In genomic region chr7:69342154-69342884, GRCh38 we compare ENCODE assay signal across 23 cellular contexts.
"Had no signal": no experiment of that assay in that cellular context is flagged by ENCODE, and none has a peak within 500 bp of the region (broad histone marks: within the 10 kb centered on the region; RNA-seq: fewer than 3 reads in every experiment).

No MANE protein-coding gene starts in this region.

- H3K4me1 Mint-ChIP-seq: activated CD4-positive, alpha-beta memory T cell treated with anti-CD3 and anti-CD28 coated beads, Interleukin-2, amount 10 ng/mL, durations not matched to agents 7 days and 5 days; activated CD4-positive, alpha-beta T cell treated with anti-CD3 and anti-CD28 coated beads for 36 hours; activated CD8-positive, alpha-beta memory T cell treated with anti-CD3 and anti-CD28 coated beads, Interleukin-2, amount 10 ng/mL, durations not matched to agents 7 days and 5 days; activated naive CD8-positive, alpha-beta T cell treated with anti-CD3 and anti-CD28 coated beads, Interleukin-2, amount 50 U/mL, for 24 hours; immature natural killer cell; stimulated activated effector memory CD8-positive, alpha-beta T cell treated with anti-CD3 and anti-CD28 coated beads, Interleukin-12 subunit alpha, Interleukin-12 subunit beta, amount 100 ng/mL, for 72 hours had no signal

- H3K27ac Mint-ChIP-seq: activated CD4-positive, alpha-beta memory T cell treated with anti-CD3 and anti-CD28 coated beads, Interleukin-2, amount 10 ng/mL, durations not matched to agents 7 days and 5 days; activated CD4-positive, alpha-beta T cell treated with anti-CD3 and anti-CD28 coated beads for 36 hours; activated CD8-positive, alpha-beta memory T cell treated with anti-CD3 and anti-CD28 coated beads, Interleukin-2, amount 10 ng/mL, durations not matched to agents 7 days and 5 days; activated naive CD4-positive, alpha-beta T cell treated with anti-CD3 and anti-CD28 coated beads for 36 hours; activated naive CD8-positive, alpha-beta T cell treated with anti-CD3 and anti-CD28 coated beads, Interleukin-2, amount 50 U/mL, for 24 hours; dendritic cell treated with granulocyte-macrophage colony-stimulating factor and Interleukin-4, amounts not matched to agents 40 ng/mL and 50 ng/mL, for 4 days; immature natural killer cell; natural killer cell treated with Interleukin-12 subunit alpha and Interleukin-12 subunit beta and Interleukin-15 and Interleukin-18, amount 100 ng/mL, for 72 hours; stimulated activated effector memory CD8-positive, alpha-beta T cell treated with anti-CD3 and anti-CD28 coated beads, Interleukin-12 subunit alpha, Interleukin-12 subunit beta, amount 100 ng/mL, for 72 hours; T-helper 2 cell treated with Interferon-gamma antibody and Interleukin-4, amounts not matched to agents 5 μg/mL and 100 μg/mL, for 36 hours had no signal

- H3K36me3 ChIP-seq: breast epithelium, esophagus muscularis mucosa, lower lobe of right lung, neutrophil, pancreas, sigmoid colon, stomach, upper lobe of left lung had no signal

- H3K27me3 Mint-ChIP-seq: activated CD4-positive, alpha-beta memory T cell treated with anti-CD3 and anti-CD28 coated beads, Interleukin-2, amount 10 ng/mL, durations not matched to agents 7 days and 5 days; activated CD8-positive, alpha-beta memory T cell treated with anti-CD3 and anti-CD28 coated beads, Interleukin-2, amount 10 ng/mL, durations not matched to agents 7 days and 5 days; activated naive CD8-positive, alpha-beta T cell treated with anti-CD3 and anti-CD28 coated beads, Interleukin-2, amount 50 U/mL, for 24 hours; dendritic cell treated with granulocyte-macrophage colony-stimulating factor and Interleukin-4, amounts not matched to agents 40 ng/mL and 50 ng/mL, for 4 days had no signal

- FAIRE-seq: pancreas, TTC549 had no signal

- H3K9me3 ChIP-seq: esophagus muscularis mucosa, lower lobe of right lung, neutrophil, pancreas, sigmoid colon, testis, upper lobe of left lung had no signal

- H3K4me3 Mint-ChIP-seq: activated CD4-positive, alpha-beta memory T cell treated with anti-CD3 and anti-CD28 coated beads, Interleukin-2, amount 10 ng/mL, durations not matched to agents 7 days and 5 days; activated CD4-positive, alpha-beta T cell treated with anti-CD3 and anti-CD28 coated beads for 36 hours; activated CD8-positive, alpha-beta memory T cell treated with anti-CD3 and anti-CD28 coated beads, Interleukin-2, amount 10 ng/mL, durations not matched to agents 7 days and 5 days; activated naive CD4-positive, alpha-beta T cell treated with anti-CD3 and anti-CD28 coated beads for 36 hours; activated naive CD8-positive, alpha-beta T cell treated with anti-CD3 and anti-CD28 coated beads, Interleukin-2, amount 50 U/mL, for 24 hours; dendritic cell treated with granulocyte-macrophage colony-stimulating factor and Interleukin-4, amounts not matched to agents 40 ng/mL and 50 ng/mL, for 4 days; immature natural killer cell; natural killer cell treated with Interleukin-12 subunit alpha and Interleukin-12 subunit beta and Interleukin-15 and Interleukin-18, amount 100 ng/mL, for 72 hours; stimulated activated effector memory CD8-positive, alpha-beta T cell treated with anti-CD3 and anti-CD28 coated beads, Interleukin-12 subunit alpha, Interleukin-12 subunit beta, amount 100 ng/mL, for 72 hours; T-helper 2 cell treated with Interferon-gamma antibody and Interleukin-4, amounts not matched to agents 5 μg/mL and 100 μg/mL, for 36 hours had no signal

- H3K27ac ChIP-seq: breast epithelium, esophagus muscularis mucosa, lower lobe of right lung, neutrophil, pancreas, sigmoid colon, stomach, testis, upper lobe of left lung had no signal

- H3K9me3 Mint-ChIP-seq: dendritic cell treated with granulocyte-macrophage colony-stimulating factor and Interleukin-4, amounts not matched to agents 40 ng/mL and 50 ng/mL, for 4 days; immature natural killer cell had no signal

- H3K4me1 ChIP-seq: breast epithelium, esophagus muscularis mucosa, lower lobe of right lung, pancreas, sigmoid colon, stomach, testis, upper lobe of left lung had no signal

- H3K27me3 ChIP-seq: breast epithelium, esophagus muscularis mucosa, neutrophil, pancreas, sigmoid colon, stomach, testis, upper lobe of left lung had no signal

- DNase-seq: activated CD4-positive, alpha-beta memory T cell treated with anti-CD3 and anti-CD28 coated beads, Interleukin-2, amount 10 ng/mL, durations not matched to agents 7 days and 5 days; activated CD4-positive, alpha-beta T cell treated with anti-CD3 and anti-CD28 coated beads for 36 hours; activated CD8-positive, alpha-beta memory T cell treated with anti-CD3 and anti-CD28 coated beads, Interleukin-2, amount 10 ng/mL, durations not matched to agents 7 days and 5 days; activated naive CD4-positive, alpha-beta T cell treated with anti-CD3 and anti-CD28 coated beads for 36 hours; activated naive CD8-positive, alpha-beta T cell treated with anti-CD3 and anti-CD28 coated beads, Interleukin-2, amount 50 U/mL, for 24 hours; aorta; effector CD8-positive, alpha-beta T cell; immature natural killer cell; lower lobe of right lung; pancreas; sigmoid colon; stimulated activated CD4-positive, alpha-beta T cell treated with anti-CD3 and anti-CD28 coated beads, Interleukin-4, amount 100 ng/mL, for 24 hours; stomach; testis; upper lobe of left lung had no signal

- H3K36me3 Mint-ChIP-seq: activated CD8-positive, alpha-beta memory T cell treated with anti-CD3 and anti-CD28 coated beads, Interleukin-2, amount 10 ng/mL, durations not matched to agents 7 days and 5 days; immature natural killer cell; natural killer cell treated with Interleukin-12 subunit alpha and Interleukin-12 subunit beta and Interleukin-15 and Interleukin-18, amount 100 ng/mL, for 72 hours; stimulated activated effector memory CD8-positive, alpha-beta T cell treated with anti-CD3 and anti-CD28 coated beads, Interleukin-12 subunit alpha, Interleukin-12 subunit beta, amount 100 ng/mL, for 72 hours had no signal

- H3K4me3 ChIP-seq: breast epithelium, esophagus muscularis mucosa, lower lobe of right lung, pancreas, sigmoid colon, stomach, testis, upper lobe of left lung had no signal

- ATAC-seq: activated CD4-positive, alpha-beta T cell treated with anti-CD3 and anti-CD28 coated beads for 36 hours; activated CD8-positive, alpha-beta memory T cell treated with anti-CD3 and anti-CD28 coated beads, Interleukin-2, amount 10 ng/mL, durations not matched to agents 7 days and 5 days; activated naive CD8-positive, alpha-beta T cell treated with anti-CD3 and anti-CD28 coated beads, Interleukin-2, amount 50 U/mL, for 24 hours; lower lobe of right lung; natural killer cell treated with Interleukin-12 subunit alpha and Interleukin-12 subunit beta and Interleukin-15 and Interleukin-18, amount 100 ng/mL, for 72 hours; stimulated activated effector memory CD8-positive, alpha-beta T cell treated with anti-CD3 and anti-CD28 coated beads, Interleukin-12 subunit alpha, Interleukin-12 subunit beta, amount 100 ng/mL, for 72 hours had no signal
